8 cellular contexts compared by ENCODE assay signal in genomic region chr9:89278997-89279739, GRCh38. TPM values are rescaled to one million over a fixed set of nuclear protein-coding genes. Genes with fewer than 3 reads are reported as not detected.
A peak's percentile ranks its signal among the peaks of the same experiment; 100 is the strongest.
DNase-seq lines count a peak whose midpoint lies in the region; ATAC-seq, FAIRE-seq and TF ChIP-seq lines count a peak whose summit lies in the region.

No MANE protein-coding gene starts in this region.

- TF ChIP-seq CTCF in colonic mucosa (IDR thresholded peaks at IDR 0.05) = peak; percentile 79

- no peak overlapping the region for H2BK15ac ChIP-seq in mesendoderm (replicated peaks; ENCODE audit: low read depth)

- H3K27ac ChIP-seq in colonic mucosa (no peak overlapping the region), mesendoderm (ENCODE audit: low read depth, low read length) (no peak overlapping the region)

- no peak overlapping the region for H3K4me3 ChIP-seq in NT2/D1 (ENCODE audit: insufficient read length, low read depth)
- no peak overlapping the region for H3K4me3 ChIP-seq in colonic mucosa
- H3K4me3 ChIP-seq in mesendoderm (ENCODE audit: low read length) = no peak overlapping the region

- H3K4me2 ChIP-seq in mesendoderm (ENCODE audit: low read length) = no peak overlapping the region

- no CpG with 5 or more reads among the region's 5 CpGs for WGBS in mesendoderm (ENCODE audit: extremely low coverage, insufficient coverage, low lambda C conversion rate)

- H3K79me2 ChIP-seq in mesendoderm (ENCODE audit: control insufficient read depth, insufficient read depth, low read length) = no peaks in the 10 kb centered on the region

- peak; percentile 22 for DNase-seq in NCI-H1436 (lab: John Stamatoyannopoulos, UW)
- DNase-seq in NCI-H1436 treated with DMSO at 0.1 percent for 48 hours (lab: John Stamatoyannopoulos, UW) = no peak
- peak; percentile 64 for DNase-seq in H54 (ENCODE audit: insufficient read length, low spot score)
- DNase-seq in NT2/D1 (ENCODE audit: low read depth, low spot score) = peak; percentile 32
- DNase-seq in colonic mucosa = peak; percentile 27
- peak; percentile 69 for DNase-seq in mesendoderm
- no peak for DNase-seq in activated CD4-positive, alpha-beta T cell treated with anti-CD3 and anti-CD28 coated beads, Interleukin-2, amount 50 U/mL, for 1 hour

- H3K56ac ChIP-seq in mesendoderm (ENCODE audit: low read length) = no peak overlapping the region

- H3K4me1 ChIP-seq in NT2/D1 (ENCODE audit: insufficient read depth, insufficient read length) (no peaks in the 10 kb centered on the region), colonic mucosa (no peaks in the 10 kb centered on the region), mesendoderm (ENCODE audit: control insufficient read depth, low read depth, low read length) (no peaks in the 10 kb centered on the region)

- no peak overlapping the region for H3K18ac ChIP-seq in mesendoderm (ENCODE audit: low read length)

- H3K9me3 ChIP-seq in NT2/D1 (ENCODE audit: insufficient read depth, low read length) (peaks cover 43% of the 10 kb centered on the region), colonic mucosa (no peaks in the 10 kb centered on the region)

- no peak overlapping the region for H4K8ac ChIP-seq in mesendoderm (ENCODE audit: low read depth, low read length)

- FAIRE-seq in H54 (lab: Jason Lieb, UNC) = peak; percentile 33

- no peak overlapping the region for H4K5ac ChIP-seq in mesendoderm (ENCODE audit: low read length)

- H3K79me1 ChIP-seq in mesendoderm (ENCODE audit: low read length) = no peaks in the 10 kb centered on the region

- no peak for TF ChIP-seq POLR2A in H54 (IDR thresholded peaks at IDR 0.05; ENCODE audit: low read depth, low read length)

- H3K27me3 ChIP-seq in NT2/D1 (ENCODE audit: insufficient read depth, insufficient read length) = no peaks in the 10 kb centered on the region
- no peaks in the 10 kb centered on the region for H3K27me3 ChIP-seq in colonic mucosa
- no peaks in the 10 kb centered on the region for H3K27me3 ChIP-seq in mesendoderm (ENCODE audit: insufficient read depth, low read length, poor library complexity)

- no peak overlapping the region for H3K9ac ChIP-seq in NT2/D1 (ENCODE audit: insufficient read length, low read depth)
- H3K9ac ChIP-seq in colonic mucosa (ENCODE audit: low read depth in 2 of 2, low read length in 2 of 2) = no peak overlapping the region
- H3K9ac ChIP-seq in mesendoderm (ENCODE audit: low read length) = no peak overlapping the region

- intact Hi-C loops in colonic mucosa (cut with DNase I) = loop anchor here (5.0 kb wide), 1 partner anchor 102 kb away; the partner anchor contains the start of gene SHC3

- no peak overlapping the region for H2BK120ac ChIP-seq in mesendoderm (ENCODE audit: low read depth, low read length)

- H3K36me3 ChIP-seq in NT2/D1 (ENCODE audit: insufficient read depth, insufficient read length, low read length) (no peaks in the 10 kb centered on the region), colonic mucosa (no peaks in the 10 kb centered on the region), mesendoderm (ENCODE audit: control insufficient read depth, insufficient read depth, low read length) (no peaks in the 10 kb centered on the region)

- H3K4ac ChIP-seq in mesendoderm (ENCODE audit: low read depth, low read length) = no peak overlapping the region

- H2BK5ac ChIP-seq in mesendoderm (ENCODE audit: low read length) = no peak overlapping the region

- no peak overlapping the region for H2AK5ac ChIP-seq in mesendoderm (ENCODE audit: low read length)

- no peak overlapping the region for H3K23ac ChIP-seq in mesendoderm (ENCODE audit: low read length)

- no peak for ATAC-seq in HG02642 (IDR thresholded peaks at IDR 0.05; ENCODE audit: poor library complexity, unreplicated experiment)

RNA-seq across cellular contexts. Expression of gene CKS2, which starts 31.8 kb away (rescaled TPM):
- 100 to 1,000 TPM in 1 of 2 donors, 10 to 100 TPM in 1; 42.4 to 134 TPM for total RNA-seq in colonic mucosa
- 167 TPM for polyA plus RNA-seq in mesendoderm (2013, experiment 1 of 2)
- 169 TPM for polyA plus RNA-seq in mesendoderm (2013, experiment 2 of 2)

RNA-seq across cellular contexts. Expression of gene SECISBP2, which starts 39.1 kb away (rescaled TPM):
- total RNA-seq in colonic mucosa = 10 to 100 TPM; 37.6 to 42.2 TPM
- polyA plus RNA-seq in mesendoderm (2013, experiment 1 of 2) = 68.8 TPM
- 61.8 TPM for polyA plus RNA-seq in mesendoderm (2013, experiment 2 of 2)

Comparison
In these comparisons a context has a peak if more than half of its experiments do, and no peak if none do; other contexts are left out.
1. DNase-seq: peak in NCI-H1436 (single experiment), H54 (single experiment), NT2/D1 (single experiment), colonic mucosa (single experiment) and mesendoderm (single experiment); none in NCI-H1436 treated with DMSO at 0.1 percent for 48 hours (single experiment) and activated CD4-positive, alpha-beta T cell treated with anti-CD3 and anti-CD28 coated beads, Interleukin-2, amount 50 U/mL, for 1 hour (single experiment).